13 cellular contexts compared by ENCODE assay signal in the genomic region with DNA sequence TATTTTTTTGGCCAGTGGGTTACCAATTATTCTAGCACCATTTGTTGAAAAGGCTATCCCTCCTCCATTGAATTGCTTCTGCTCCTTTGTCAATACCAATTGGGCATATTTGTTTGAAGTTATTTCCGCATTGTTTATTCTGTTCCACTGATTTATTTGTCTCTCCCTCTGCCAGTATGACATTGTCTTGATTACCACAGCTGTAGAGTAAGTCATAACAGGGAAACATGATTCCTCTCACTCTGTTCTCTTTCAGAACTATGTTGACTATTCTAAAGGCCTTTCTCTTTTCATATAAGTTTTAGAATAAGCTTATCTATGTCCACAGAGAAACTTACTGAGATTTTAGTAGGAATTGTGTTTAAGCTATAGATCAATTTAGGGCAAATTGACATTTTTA.
A peak's percentile ranks its signal among the peaks of the same experiment; 100 is the strongest.
DNase-seq lines count a peak whose midpoint lies in the region; TF ChIP-seq lines count a peak whose summit lies in the region.
"Had no signal": no experiment of that assay in that cellular context is flagged by ENCODE, and none has a peak within 500 bp of the region (broad histone marks: within the 10 kb centered on the region; RNA-seq: fewer than 3 reads in every experiment).

No MANE protein-coding gene starts in this region.

- H3K4me2 ChIP-seq in Karpas-422 (ENCODE audit: low read depth, low read length, poor library complexity, severe bottlenecking), result no peak overlapping the region
- H3K4me2 ChIP-seq: A549 had no signal

- peaks cover 65% of the 10 kb centered on the region for H3K79me2 ChIP-seq in Karpas-422 (ENCODE audit: low read length)

- DNase-seq in NCI-H510A treated with DMSO at 0.1 percent for 48 hours (lab: John Stamatoyannopoulos, UW) (peak; percentile 31), NCI-H510A (lab: John Stamatoyannopoulos, UW) (no peak), Karpas-422 (no peak), NCI-H774 (lab: John Stamatoyannopoulos, UW) (peak; percentile 49), HEK293T (ENCODE audit: extremely low spot score) (no peak)
- no peak for DNase-seq in activated CD4-positive, alpha-beta T cell treated with anti-CD3 and anti-CD28 coated beads for 1 hour
- DNase-seq: BE2C; CD4-positive, alpha-beta memory T cell; DMS79; HCEC 1CT had no signal

- no peaks in the 10 kb centered on the region for H3K9me2 ChIP-seq in Karpas-422 (replicated peaks; ENCODE audit: insufficient read depth, low read length)

- 0 out of 2 replicates have a peak overlapping the region, but pooled peaks have one; percentile 9 for H3K27ac ChIP-seq in Karpas-422 (ENCODE audit: low read length)
- H3K27ac ChIP-seq: A549, C4-2B, HL-60 had no signal

- H3K27me3 ChIP-seq in Karpas-422 (ENCODE audit: low read length), result no peaks in the 10 kb centered on the region
- H3K27me3 ChIP-seq: BE2C had no signal

- POLR2A ChIA-PET in HEK293T (lab: Yijun Ruan, JAX), result no interaction called here

- H3K9ac ChIP-seq in Karpas-422 (ENCODE audit: low read length), result no peak overlapping the region

- no peaks in the 10 kb centered on the region for H3K9me3 ChIP-seq in Karpas-422 (ENCODE audit: low read length)
- H3K9me3 ChIP-seq: A549, BE2C had no signal

- H4K20me1 ChIP-seq in Karpas-422 (ENCODE audit: insufficient read depth, low read depth, low read length), result no peaks in the 10 kb centered on the region

- H3K36me3 ChIP-seq in Karpas-422 (ENCODE audit: insufficient read depth, low read length), result peaks cover 52% of the 10 kb centered on the region
- H3K36me3 ChIP-seq: BE2C had no signal

- CTCF ChIA-PET in HEK293T (lab: Yijun Ruan, JAX), result no interaction called here

- no peak overlapping the region for H3K4me3 ChIP-seq in Karpas-422 (ENCODE audit: low read length)
- H3K4me3 ChIP-seq: A549 had no signal

- H2AFZ ChIP-seq in Karpas-422 (ENCODE audit: low read length), result no peak overlapping the region

- peaks cover 59% of the 10 kb centered on the region for H3K4me1 ChIP-seq in Karpas-422 (ENCODE audit: low read length)
- H3K4me1 ChIP-seq: A549, BE2C had no signal

TF ChIP-seq in HEK293T, 16 proteins besides CTCF, POLR2A, EP300 and RAD21:
- no peak for TF ChIP-seq TARDBP (IDR thresholded peaks at IDR 0.05)

Comparison
In these comparisons a context has a peak if more than half of its experiments do, and no peak if none do; other contexts are left out.
1. DNase-seq: peak in NCI-H510A treated with DMSO at 0.1 percent for 48 hours (single experiment) and NCI-H774 (single experiment); none in NCI-H510A (single experiment), Karpas-422 (single experiment), HEK293T (single experiment) and activated CD4-positive, alpha-beta T cell treated with anti-CD3 and anti-CD28 coated beads for 1 hour (single experiment).